ENCODE assay signal across 9 cellular contexts in the genomic region with DNA sequence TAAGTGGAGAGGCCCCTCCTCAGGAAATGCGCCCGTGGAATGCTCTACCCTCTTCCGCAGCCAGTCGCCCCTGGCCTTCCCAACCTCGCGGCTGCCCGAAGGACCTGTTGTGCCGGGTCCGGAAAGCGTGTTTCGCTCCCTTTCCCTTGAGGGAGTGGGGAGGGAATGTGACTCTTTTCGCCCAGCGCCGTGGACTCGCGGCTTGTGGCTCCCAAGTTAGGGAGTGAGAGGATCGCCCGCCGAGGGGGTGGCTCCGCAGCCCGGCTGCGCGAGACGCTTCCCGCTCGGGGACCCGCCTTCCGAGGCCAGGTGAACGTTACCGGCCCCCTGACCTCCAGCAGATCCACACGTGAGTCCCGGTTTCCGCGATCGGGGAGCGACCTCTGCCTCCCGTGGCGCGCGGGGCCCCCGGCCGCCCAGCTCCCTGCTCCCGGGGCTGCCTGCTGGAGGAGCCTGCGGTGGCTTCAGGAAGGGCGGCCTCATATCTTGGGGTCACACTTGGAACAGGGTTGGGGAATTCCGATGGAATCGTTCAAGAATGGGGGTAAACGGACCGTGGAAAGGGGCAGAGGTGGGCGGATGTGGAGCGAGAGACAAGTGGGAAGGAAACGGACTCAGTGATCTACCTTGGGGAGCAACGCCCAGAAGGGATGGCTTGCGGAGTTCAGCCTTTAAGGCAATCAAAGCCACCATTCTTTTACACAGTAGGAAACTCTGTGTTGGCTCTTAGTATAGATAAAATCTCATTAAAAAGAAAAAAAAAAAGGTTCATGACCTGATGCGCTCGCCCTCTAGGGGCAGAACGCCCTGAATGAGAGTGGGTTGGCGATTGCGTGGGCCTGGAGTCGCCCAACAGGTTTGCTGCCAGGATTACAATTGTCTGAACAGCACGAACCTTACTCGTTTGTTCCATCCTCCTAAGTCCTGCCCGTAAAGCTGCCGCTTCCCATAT. TPM values are rescaled to one million over a fixed set of nuclear protein-coding genes. Genes with fewer than 3 reads are reported as not detected.
A peak's percentile ranks its signal among the peaks of the same experiment; 100 is the strongest.
DNase-seq lines count a peak whose midpoint lies in the region; ATAC-seq, FAIRE-seq and TF ChIP-seq lines count a peak whose summit lies in the region.
"Had no signal": no experiment of that assay in that cellular context is flagged by ENCODE, and none has a peak within 500 bp of the region (broad histone marks: within the 10 kb centered on the region; RNA-seq: fewer than 3 reads in every experiment).

No MANE protein-coding gene starts in this region.

- WGBS in body of pancreas, 2 donors: 4 to 6% methylated on average over 29 to 61 of the region's 64 CpGs
- 5 to 12% (median 8%) methylated on average over 62 to 64 of the region's 64 CpGs for WGBS in small intestine, 3 donors

- ATAC-seq in body of pancreas (peak; percentile 55), GM18502 (IDR thresholded peaks at IDR 0.05; ENCODE audit: poor library complexity, unreplicated experiment) (no peak)

- H3K9ac ChIP-seq in iPS-20b (ENCODE audit: low read depth, low read length): peak overlapping the region; percentile 20; the same call in 1 of the 2 replicates

- TF ChIP-seq CTCF in body of pancreas (IDR thresholded peaks at IDR 0.05): peak in 6 of 7 experiments; percentile 24 to 62 (median 47)

- H3K27ac ChIP-seq in body of pancreas: peak overlapping the region; percentile 63 to 80 (median 72)
- H3K27ac ChIP-seq in iPS-20b (ENCODE audit: low read length): no peak overlapping the region
- peak overlapping the region in 1 of 2 donors; percentile 43 for H3K27ac ChIP-seq in small intestine (ENCODE audit: low read depth in 1 of 2, low read length in 1 of 2)

- peak in 2 of 3 donors; percentile 5 to 7 for TF ChIP-seq POLR2A in body of pancreas (IDR thresholded peaks at IDR 0.05)

- peak overlapping the region; percentile 59 to 64 for H3K4me3 ChIP-seq in body of pancreas
- H3K4me3 ChIP-seq in iPS-20b (ENCODE audit: low read length): peak overlapping the region; percentile 70
- peak overlapping the region; percentile 36 to 64 for H3K4me3 ChIP-seq in small intestine (ENCODE audit: low read depth in 1 of 2, low read length in 2 of 2)

- DNase-seq in activated effector memory CD4-positive, alpha-beta T cell treated with anti-CD3 and anti-CD28 coated beads, Interleukin-2, amount 50 U/mL, for 16 hours: peak; percentile 68
- no peak for DNase-seq in activated effector memory CD4-positive, alpha-beta T cell treated with Interleukin-2 at 50 U/mL for 16 hours
- DNase-seq in NCI-H82 (lab: John Stamatoyannopoulos, UW) (peak; percentile 84), body of pancreas (peak; percentile 63 to 75 (median 68)), small intestine (peak; percentile 34), NOMO-1 treated with DMSO at 0.1 percent for 48 hours (lab: John Stamatoyannopoulos, UW; ENCODE audit: unreplicated experiment) (no peak)

- H3K27me3 ChIP-seq in body of pancreas (no peaks in the 10 kb centered on the region), iPS-20b (ENCODE audit: insufficient read depth, low read length) (peaks cover 35% of the 10 kb centered on the region), small intestine (ENCODE audit: control insufficient read depth in 2 of 2, insufficient read depth in 2 of 2, low read length in 2 of 2) (no peaks in the 10 kb centered on the region)

- intact Hi-C loops in body of pancreas (cut with DNase I): loop anchor here (10.0 kb wide), 1 partner anchor 150 kb away; the partner anchor contains the start of gene HDDC2

- H3K4me1 ChIP-seq in body of pancreas (peaks cover 15% of the 10 kb centered on the region), iPS-20b (ENCODE audit: insufficient read depth, low read length) (no peaks in the 10 kb centered on the region), small intestine (ENCODE audit: control insufficient read depth in 2 of 2, insufficient read depth in 1 of 2, low read depth in 1 of 2, low read length in 1 of 2) (no peaks in the 10 kb centered on the region)

- H3K9me3 ChIP-seq in body of pancreas (no peaks in the 10 kb centered on the region), iPS-20b (ENCODE audit: insufficient read depth, low read depth, low read length) (no peaks in the 10 kb centered on the region), small intestine (ENCODE audit: control insufficient read depth, low read depth) (no peaks in the 10 kb centered on the region)

- FAIRE-seq in small intestine (lab: Jason Lieb, UNC): no peak
- FAIRE-seq: GM18507 had no signal

- H3K36me3 ChIP-seq in body of pancreas (replicated peaks in 1 of 2; ENCODE audit: insufficient read depth in 1 of 2, low read depth in 2 of 2): no peaks in the 10 kb centered on the region
- no peaks in the 10 kb centered on the region for H3K36me3 ChIP-seq in iPS-20b (ENCODE audit: insufficient read depth, low read depth, low read length)
- no peaks in the 10 kb centered on the region for H3K36me3 ChIP-seq in small intestine (ENCODE audit: control insufficient read depth in 2 of 2, insufficient read depth in 2 of 2, low read length in 2 of 2)

RNA-seq across cellular contexts. Expression of gene TPD52L1, which starts 0.9 kb away (rescaled TPM):
- 100 to 1,000 TPM in 1 of 2 donors, 10 to 100 TPM in 1; 33.3 to 101 TPM for total RNA-seq in body of pancreas
- 10 to 100 TPM; 10.8 to 40.6 (median 20.8) TPM for polyA plus RNA-seq in small intestine

Comparison
In these comparisons a context has a peak if more than half of its experiments do, and no peak if none do; other contexts are left out.
1. DNase-seq: peak in activated effector memory CD4-positive, alpha-beta T cell treated with anti-CD3 and anti-CD28 coated beads, Interleukin-2, amount 50 U/mL, for 16 hours (single experiment), NCI-H82 (single experiment), body of pancreas (4 of 4) and small intestine (single experiment); none in activated effector memory CD4-positive, alpha-beta T cell treated with Interleukin-2 at 50 U/mL for 16 hours (single experiment) and NOMO-1 treated with DMSO at 0.1 percent for 48 hours (single experiment).
2. Peak in every context shown above with its lines, with median percentiles within 50 percentile points of each other: H3K4me3 ChIP-seq.